Comparison of ENCODE assay signal across 8 cellular contexts in genomic region chr9:92763721-92764380, GRCh38. TPM values are rescaled to one million over a fixed set of nuclear protein-coding genes. Genes with fewer than 3 reads are reported as not detected.
DNase-seq lines count a peak whose midpoint lies in the region; ATAC-seq and TF ChIP-seq lines count a peak whose summit lies in the region.

No MANE protein-coding gene starts in this region.

- H3K79me1 ChIP-seq in mesendoderm (ENCODE audit: low read length) = peaks cover 40% of the 10 kb centered on the region

- no peaks in the 10 kb centered on the region for H3K27me3 Mint-ChIP-seq in T-helper 2 cell treated with Interferon-gamma antibody and Interleukin-4, amounts not matched to agents 5 μg/mL and 100 μg/mL, for 36 hours (ENCODE audit: low read depth)
- H3K27me3 Mint-ChIP-seq in type B pancreatic cell = no peaks in the 10 kb centered on the region

- H2BK15ac ChIP-seq in mesendoderm (replicated peaks; ENCODE audit: low read depth) = no peak overlapping the region

- no CpG with 5 or more reads among the region's 42 CpGs for WGBS in mesendoderm (ENCODE audit: extremely low coverage, insufficient coverage, low lambda C conversion rate)

- peak overlapping the region; percentile 70 for H3K4me2 ChIP-seq in mesendoderm (ENCODE audit: low read length)

- DNase-seq in D341Med (ENCODE audit: low spot score) (peak; percentile 70), dermis blood vessel endothelial cell (peak; percentile 50), mesendoderm (no peak), type B pancreatic cell (ENCODE audit: extremely low spot score, unreplicated experiment) (no peak), NCI-H187 treated with DMSO at 0.1 percent for 48 hours (lab: John Stamatoyannopoulos, UW) (no peak)
- no peak for DNase-seq in T-helper 2 cell treated with Interferon-gamma antibody and Interleukin-4, amounts not matched to agents 5 μg/mL and 100 μg/mL, for 36 hours (ENCODE audit: low spot score)

- no peak overlapping the region for H3K27ac ChIP-seq in mesendoderm (ENCODE audit: low read depth, low read length)

- H3K9me3 Mint-ChIP-seq in T-helper 2 cell treated with Interferon-gamma antibody and Interleukin-4, amounts not matched to agents 5 μg/mL and 100 μg/mL, for 36 hours = no peaks in the 10 kb centered on the region
- no peaks in the 10 kb centered on the region for H3K9me3 Mint-ChIP-seq in type B pancreatic cell

- no peaks in the 10 kb centered on the region for H3K36me3 ChIP-seq in mesendoderm (ENCODE audit: control insufficient read depth, insufficient read depth, low read length)

- no peak overlapping the region for H2BK120ac ChIP-seq in mesendoderm (ENCODE audit: low read depth, low read length)

- H4K8ac ChIP-seq in mesendoderm (ENCODE audit: low read depth, low read length) = no peak overlapping the region

- H3K9ac ChIP-seq in mesendoderm (ENCODE audit: low read length) = peak overlapping the region; percentile 83

- H2BK5ac ChIP-seq in mesendoderm (ENCODE audit: low read length) = peak overlapping the region; percentile 15

- no peak overlapping the region for H2AK5ac ChIP-seq in mesendoderm (ENCODE audit: low read length)

- peak overlapping the region; percentile 57 for H3K4me3 ChIP-seq in mesendoderm (ENCODE audit: low read length)

- H3K4me1 Mint-ChIP-seq in T-helper 2 cell treated with Interferon-gamma antibody and Interleukin-4, amounts not matched to agents 5 μg/mL and 100 μg/mL, for 36 hours (ENCODE audit: low read depth) = peaks cover 39% of the 10 kb centered on the region
- H3K4me1 Mint-ChIP-seq in type B pancreatic cell (ENCODE audit: unreplicated experiment) = peaks cover 36% of the 10 kb centered on the region

- peak overlapping the region; percentile 97 for H3K4me3 Mint-ChIP-seq in T-helper 2 cell treated with Interferon-gamma antibody and Interleukin-4, amounts not matched to agents 5 μg/mL and 100 μg/mL, for 36 hours
- H3K4me3 Mint-ChIP-seq in type B pancreatic cell = peak overlapping the region; percentile 89

- peak overlapping the region; percentile 83 for H3K56ac ChIP-seq in mesendoderm (ENCODE audit: low read length)

- H4K5ac ChIP-seq in mesendoderm (ENCODE audit: low read length) = no peak overlapping the region

- ATAC-seq in HG03025 (IDR thresholded peaks at IDR 0.05; ENCODE audit: low FRiP score, unreplicated experiment) (peak; percentile 2), GM18858 (IDR thresholded peaks at IDR 0.05; ENCODE audit: unreplicated experiment) (no peak)

- H3K4me1 ChIP-seq in mesendoderm (ENCODE audit: control insufficient read depth, low read depth, low read length) = peaks cover 14% of the 10 kb centered on the region

- peak overlapping the region; percentile 87 for H3K27ac Mint-ChIP-seq in T-helper 2 cell treated with Interferon-gamma antibody and Interleukin-4, amounts not matched to agents 5 μg/mL and 100 μg/mL, for 36 hours
- H3K27ac Mint-ChIP-seq in type B pancreatic cell = peak overlapping the region; percentile 39

- H3K23ac ChIP-seq in mesendoderm (ENCODE audit: low read length) = peak overlapping the region; percentile 20

- H3K36me3 Mint-ChIP-seq in T-helper 2 cell treated with Interferon-gamma antibody and Interleukin-4, amounts not matched to agents 5 μg/mL and 100 μg/mL, for 36 hours (ENCODE audit: low read depth) = no peaks in the 10 kb centered on the region
- H3K36me3 Mint-ChIP-seq in type B pancreatic cell = no peaks in the 10 kb centered on the region

- H3K79me2 ChIP-seq in mesendoderm (ENCODE audit: control insufficient read depth, insufficient read depth, low read length) = peaks cover 55% of the 10 kb centered on the region

- no peak for TF ChIP-seq CTCF in type B pancreatic cell (conservative IDR thresholded peaks at IDR 0.05)

- no peaks in the 10 kb centered on the region for H3K27me3 ChIP-seq in mesendoderm (ENCODE audit: insufficient read depth, low read length, poor library complexity)

- peak overlapping the region; percentile 25 for H3K18ac ChIP-seq in mesendoderm (ENCODE audit: low read length)

- no peak overlapping the region for H3K4ac ChIP-seq in mesendoderm (ENCODE audit: low read depth, low read length)

RNA-seq across cellular contexts. Expression of gene BICD2, which starts 0.8 kb away (rescaled TPM):
- 54.5 and 74.2 TPM in 2 replicates for total RNA-seq in dermis blood vessel endothelial cell
- polyA plus RNA-seq in mesendoderm (2013, experiment 1 of 2) = 10.9 TPM
- 11.3 TPM for polyA plus RNA-seq in mesendoderm (2013, experiment 2 of 2)
- total RNA-seq in type B pancreatic cell (ENCODE audit: low replicate concordance) = 26.8 and 28.6 TPM in 2 replicates

Comparison
In these comparisons a context has a peak if more than half of its experiments do, and no peak if none do; other contexts are left out.
1. DNase-seq: peak in D341Med (single experiment) and dermis blood vessel endothelial cell (single experiment); none in T-helper 2 cell treated with Interferon-gamma antibody and Interleukin-4, amounts not matched to agents 5 μg/mL and 100 μg/mL, for 36 hours (single experiment), mesendoderm (single experiment), type B pancreatic cell (single experiment) and NCI-H187 treated with DMSO at 0.1 percent for 48 hours (single experiment).